8 cellular contexts compared by ENCODE assay signal in genomic region chr2:96760036-96760985, GRCh38. TPM values are rescaled to one million over a fixed set of nuclear protein-coding genes. Genes with fewer than 3 reads are reported as not detected.
DNase-seq lines count a peak whose midpoint lies in the region; ATAC-seq and TF ChIP-seq lines count a peak whose summit lies in the region.

Gene CNNM4, plus strand, starts transcription at chr2:96760902. Its CDS starts 98 bp downstream, at chr2:96761000.

- ATAC-seq in HG03378 (IDR thresholded peaks at IDR 0.05; ENCODE audit: unreplicated experiment): peak; percentile 46

- TF ChIP-seq POLR2A in GM19099 (IDR thresholded peaks at IDR 0.05; ENCODE audit: extremely low read depth, insufficient read length, low read depth): peak; percentile 98

- DNase-seq in AG20443 (ENCODE audit: low spot score) (peak; percentile 97), NCI-H446 treated with DMSO at 0.1 percent for 48 hours (lab: John Stamatoyannopoulos, UW) (peak; percentile 81), cerebellum (ENCODE audit: low spot score) (peak; percentile 98), kidney glomerular epithelial cell (lab: John Stamatoyannopoulos, UW) (peak; percentile 78)
- DNase-seq in activated CD4-positive, CD25-positive, alpha-beta regulatory T cell treated with anti-CD3 and anti-CD28 coated beads, Interleukin-2, amount 50 U/mL, for 72 hours: peak; percentile 89
- DNase-seq in stimulated activated CD4-positive, alpha-beta T cell treated with anti-CD3 and anti-CD28 coated beads, Interleukin-15, amount 100 ng/mL, for 48 hours (ENCODE audit: low read depth in 2 of 2): peak; percentile 85 to 88

RNA-seq across cellular contexts. Expression of gene CNNM4, which starts in this region (rescaled TPM):
- 8.1 TPM for total RNA-seq in cerebellum

Comparison
In these comparisons a context has a peak if more than half of its experiments do, and no peak if none do; other contexts are left out.
1. Peak in every context shown above with its lines: DNase-seq and ATAC-seq.